In genomic region chr10:49734676-49735075, GRCh38 we compare ENCODE assay signal across 29 cellular contexts. TPM values are rescaled to one million over a fixed set of nuclear protein-coding genes. Genes with fewer than 3 reads are reported as not detected.
A peak's percentile ranks its signal among the peaks of the same experiment; 100 is the strongest.
DNase-seq lines count a peak whose midpoint lies in the region; ATAC-seq, FAIRE-seq and TF ChIP-seq lines count a peak whose summit lies in the region.
"Had no signal": no experiment of that assay in that cellular context is flagged by ENCODE, and none has a peak within 500 bp of the region (broad histone marks: within the 10 kb centered on the region; RNA-seq: fewer than 3 reads in every experiment).

No MANE protein-coding gene starts in this region.

- no peak for TF ChIP-seq CTCF in bronchial epithelial cell (IDR thresholded peaks at IDR 0.05; ENCODE audit: insufficient read depth, low read length, severe bottlenecking)
- TF ChIP-seq CTCF in esophagus muscularis mucosa (IDR thresholded peaks at IDR 0.05), result no peak

- no peak for TF ChIP-seq POLR2A in esophagus muscularis mucosa (IDR thresholded peaks at IDR 0.05; ENCODE audit: low read depth)

- H3K4me3 ChIP-seq in bronchial epithelial cell (ENCODE audit: low read depth, low read length) (no peak overlapping the region), esophagus muscularis mucosa (no peak overlapping the region)
- H3K4me3 ChIP-seq: breast epithelium, coronary artery, SK-N-MC had no signal

- H3K27me3 ChIP-seq in bronchial epithelial cell (ENCODE audit: control insufficient read depth, insufficient read depth, low read length) (no peaks in the 10 kb centered on the region), esophagus muscularis mucosa (no peaks in the 10 kb centered on the region)
- H3K27me3 ChIP-seq: breast epithelium had no signal

- H3K27ac ChIP-seq in esophagus muscularis mucosa (replicated peaks in 1 of 4), result no peak overlapping the region
- H3K27ac ChIP-seq: breast epithelium, coronary artery, SK-N-MC had no signal

- peak; percentile 98 for ATAC-seq in left colon
- ATAC-seq: left cardiac atrium; naive thymus-derived CD8-positive, alpha-beta T cell; stimulated activated memory B cell treated with anti-CD40 and anti-IgM and Interleukin-4, amounts not matched to agents 10 μg/mL and 1 μg/mL and 100 μg/mL, for 72 hours had no signal

- intact Hi-C loops in left colon (cut with DNase I, micrococcal nuclease), result no loop called here
- intact Hi-C loops in esophagus muscularis mucosa (cut with DNase I), result no loop called here

- no peaks in the 10 kb centered on the region for H3K4me1 ChIP-seq in esophagus muscularis mucosa
- H3K4me1 ChIP-seq: breast epithelium had no signal

- no peaks in the 10 kb centered on the region for H3K9me3 ChIP-seq in esophagus muscularis mucosa
- H3K9me3 ChIP-seq: breast epithelium had no signal

- no peak for TF ChIP-seq EP300 in esophagus muscularis mucosa (IDR thresholded peaks at IDR 0.05)

- H3K36me3 ChIP-seq in bronchial epithelial cell (ENCODE audit: control insufficient read depth, insufficient read depth, low read length) (no peaks in the 10 kb centered on the region), esophagus muscularis mucosa (no peaks in the 10 kb centered on the region)
- H3K36me3 ChIP-seq: breast epithelium had no signal

- peak; percentile 90 for DNase-seq in HT-29 (ENCODE audit: low spot score)
- DNase-seq in bronchial epithelial cell (ENCODE audit: low read depth), result peak; percentile 2
- DNase-seq in left colon, result peak; percentile 35 to 59
- no peak for DNase-seq in SHP77 (lab: John Stamatoyannopoulos, UW)
- DNase-seq in esophagus muscularis mucosa (ENCODE audit: extremely low spot score), result no peak
- DNase-seq in NCI-H446 (lab: John Stamatoyannopoulos, UW), result no peak
- DNase-seq in RCC 7860 (ENCODE audit: low spot score), result no peak
- DNase-seq: activated naive CD4-positive, alpha-beta T cell treated with anti-CD3 and anti-CD28 coated beads, Interleukin-2, amount 50 U/mL, for 16 hours; amygdala; CD4-positive, alpha-beta T cell; GOT3; KG1; left cardiac atrium; naive thymus-derived CD8-positive, alpha-beta T cell; NCI-H1694; NCI-H2171 treated with DMSO at 0.1 percent for 48 hours; NCI-H524 treated with DMSO at 0.1 percent for 48 hours; occipital lobe had no signal

- 95% methylated on average over 5 of the region's 10 CpGs for WGBS in esophagus muscularis mucosa

- FAIRE-seq in bronchial epithelial cell (lab: Jason Lieb, UNC), result no peak
- FAIRE-seq in RCC 7860 (lab: Jason Lieb, UNC), result no peak
- FAIRE-seq: G401.6 had no signal

RNA-seq across cellular contexts. Expression of gene OGDHL, which starts 27.4 kb away (rescaled TPM):
- total RNA-seq in HT-29 (2014; rRNA removed; shearing (Covaris generic)), result 0.08 and 0.18 TPM in 2 replicates
- total RNA-seq in bronchial epithelial cell (0.26 TPM in 1 of 2 replicates, not detected in the other), left colon (1 to 10 TPM; 1.1 to 1.3 TPM), esophagus muscularis mucosa (1 to 10 TPM in 2 of 4 donors, under 1 TPM in 2; 0.42 to 2.0 (median 0.95) TPM)
- total RNA-seq: breast epithelium; CD4-positive, alpha-beta T cell; naive thymus-derived CD8-positive, alpha-beta T cell; RPMI7951 had no signal

RNA-seq across cellular contexts. Expression of gene C10orf53, which starts 55.2 kb away (rescaled TPM):
- not detected in 2 replicates for total RNA-seq in HT-29 (2014; rRNA removed; shearing (Covaris generic))
- total RNA-seq in bronchial epithelial cell (not detected in 2 replicates), left colon (not detected), esophagus muscularis mucosa (not detected)
- total RNA-seq: activated T-helper 1 cell treated with anti-CD3 and anti-CD28 coated beads, Interleukin-12 subunit alpha, Interleukin-12 subunit beta, Interleukin-2, Interleukin-4 antibody, amounts not matched to agents 30 ng/mL and 10 ng/mL and 1 ng/mL, durations not matched to agents 14 hours and 24 hours and 36 hours; breast epithelium; CD4-positive, alpha-beta T cell; fibroblast of lung; left cardiac atrium; mesothelial cell of epicardium; naive thymus-derived CD8-positive, alpha-beta T cell; occipital lobe; RPMI7951; T-helper 2 cell treated with Interferon-gamma antibody and Interleukin-4, amounts not matched to agents 100 ng/mL and 5 ng/mL, for 36 hours; temporal lobe had no signal

Comparison
In these comparisons a context has a peak if more than half of its experiments do, and no peak if none do; other contexts are left out.
1. DNase-seq: peak in HT-29 (single experiment), bronchial epithelial cell (single experiment) and left colon (2 of 2); none in SHP77 (0 of 2), esophagus muscularis mucosa (single experiment), NCI-H446 (0 of 2) and RCC 7860 (single experiment).